ENCODE assay signal across 13 cellular contexts in the genomic region with DNA sequence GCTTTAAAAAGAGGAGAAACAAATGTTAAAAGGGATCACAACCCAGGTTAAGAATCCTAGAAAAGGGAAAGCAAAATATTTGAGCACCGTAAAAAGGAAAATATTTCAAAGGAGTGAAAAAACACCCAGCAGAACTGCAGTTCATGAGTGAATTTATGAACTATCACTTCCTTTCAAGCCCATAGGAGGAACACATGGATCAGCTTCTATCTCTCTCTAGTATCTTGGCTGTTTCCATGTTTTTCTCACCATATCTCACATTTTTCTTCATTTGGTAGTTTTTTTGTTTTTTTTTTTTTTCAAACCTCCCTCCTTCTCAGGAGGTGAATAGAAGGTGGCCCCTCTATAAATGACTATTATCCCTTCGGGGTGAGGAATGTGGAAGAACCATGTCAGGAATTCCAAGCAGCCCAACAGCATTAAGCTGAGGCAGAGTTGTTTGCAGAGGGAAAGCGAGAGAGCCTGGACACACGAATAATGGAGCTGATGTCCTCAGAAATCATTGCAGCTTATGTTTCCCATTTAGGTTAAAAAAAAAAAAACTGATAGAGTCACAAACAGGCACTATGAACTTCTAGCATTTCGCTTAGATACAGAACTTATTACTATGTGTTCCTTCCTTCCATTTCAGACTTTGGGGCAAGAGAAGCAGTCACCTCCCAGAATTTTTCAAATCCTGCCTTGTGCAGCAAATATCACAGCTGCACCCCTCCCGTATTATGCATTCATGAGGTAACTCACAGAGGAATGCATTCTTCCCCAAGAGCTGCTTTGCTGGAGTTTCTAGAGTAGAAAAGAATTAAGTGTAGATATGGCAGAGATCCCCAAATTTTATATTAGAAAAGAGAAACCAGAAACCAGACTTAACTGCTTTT.
DNase-seq lines count a peak whose midpoint lies in the region; ATAC-seq, FAIRE-seq and TF ChIP-seq lines count a peak whose summit lies in the region.
"Had no signal": no experiment of that assay in that cellular context is flagged by ENCODE, and none has a peak within 500 bp of the region (broad histone marks: within the 10 kb centered on the region; RNA-seq: fewer than 3 reads in every experiment).

No MANE protein-coding gene starts in this region.

- BruUV-seq in HepG2 (replicated peaks; lab: Mats Ljungman, UMichigan): no TSS peak

- H3K79me2 ChIP-seq in HepG2 (ENCODE audit: insufficient read depth, low read length): no peaks in the 10 kb centered on the region

- H3K4me1 ChIP-seq in HepG2 (ENCODE audit: insufficient read depth, low read length) (peaks cover 25% of the 10 kb centered on the region), right lobe of liver (no peaks in the 10 kb centered on the region)

- H3K36me3 ChIP-seq in HepG2 (replicated peaks in 1 of 2; ENCODE audit: control insufficient read depth in 1 of 2, insufficient read depth in 2 of 2, low read length in 2 of 2) (no peaks in the 10 kb centered on the region), right lobe of liver (no peaks in the 10 kb centered on the region)

- POLR2A ChIA-PET in HepG2 (lab: Yijun Ruan, JAX): interaction anchor here (0.7 to 1.3 kb wide), 3 partner anchors 209 to 366 kb away, joined by 3 to 4 read pairs (median 3); no protein-coding TSS in a partner anchor

- no peak overlapping the region for H3K27ac ChIP-seq in HepG2 (ENCODE audit: extremely low read length, insufficient read depth, low read length)
- no peak overlapping the region for H3K27ac ChIP-seq in right lobe of liver
- H3K27ac ChIP-seq: KMS-11 had no signal

- H3K9me3 ChIP-seq in HepG2 (ENCODE audit: low read length): no peaks in the 10 kb centered on the region
- no peaks in the 10 kb centered on the region for H3K9me3 ChIP-seq in right lobe of liver

- no peaks in the 10 kb centered on the region for H4K20me1 ChIP-seq in HepG2 (ENCODE audit: insufficient read depth, low read length)

- no peak for TF ChIP-seq RAD21 in HepG2 (CRISPR knock-in tag; IDR thresholded peaks at IDR 0.05)

- TF ChIP-seq EP300 in HepG2 (IDR thresholded peaks at IDR 0.05; ENCODE audit: low read depth in 2 of 2, low read length in 2 of 2) (0 out of 4 replicates have a peak, but pooled peaks of 1 of the 2 experiments have one; percentile 17), HepG2 (CRISPR knock-in tag; IDR thresholded peaks at IDR 0.05; ENCODE audit: borderline replicate concordance) (no peak)

- TF ChIP-seq CTCF in HepG2 (CRISPR knock-in tag; IDR thresholded peaks at IDR 0.05) (no peak), right lobe of liver (IDR thresholded peaks at IDR 0.05) (no peak), GM13976 (IDR thresholded peaks at IDR 0.05; ENCODE audit: borderline replicate concordance, control extremely low read depth, extremely low read depth, insufficient read depth, missing control alignments) (no peak)

- H3K27me3 ChIP-seq in HepG2 (ENCODE audit: control insufficient read depth in 1 of 2, insufficient read depth in 2 of 2, low read length in 2 of 2): no peaks in the 10 kb centered on the region
- H3K27me3 ChIP-seq in right lobe of liver: no peaks in the 10 kb centered on the region

- intact Hi-C loops in HepG2 (cut with micrococcal nuclease; ENCODE audit: unreplicated experiment): loop anchor here (5.0 kb wide), 1 partner anchor 73 kb away; no protein-coding TSS in a partner anchor
- intact Hi-C loops in right lobe of liver (cut with DNase I): no loop called here

- no peak overlapping the region for H3K4me3 ChIP-seq in HepG2 (replicated peaks in 1 of 3; ENCODE audit: insufficient read depth in 1 of 3, low read depth in 2 of 3, low read length in 3 of 3)
- H3K4me3 ChIP-seq in right lobe of liver: no peak overlapping the region

- FAIRE-seq in HepG2 (lab: Jason Lieb, UNC) (no peak), urothelium cell line (lab: Jason Lieb, UNC) (no peak)

- no peak overlapping the region for H3K9ac ChIP-seq in HepG2 (ENCODE audit: insufficient read depth, low read depth, low read length)
- H3K9ac ChIP-seq: KMS-11 had no signal

- CTCF ChIA-PET in HepG2 (lab: Yijun Ruan, JAX; ENCODE audit: low intra/inter-chr PET ratio, low total read pairs): no interaction called here

- in situ Hi-C loops in HepG2 (cut with HindIII; ENCODE audit: extremely low pct_ligation_motif_present, low pct_unique_long_range_greater_than_20kb) (no loop called here), GM13976 (cut with MboI; ENCODE audit: low sequenced_read_pairs, unreplicated experiment) (no loop called here)

- 45% methylated on average over 6 of the region's 6 CpGs for WGBS in HepG2 (ENCODE audit: low lambda C conversion rate)
- WGBS in right lobe of liver (ENCODE audit: insufficient coverage, low coverage, low lambda C conversion rate, missing lambda C conversion rate): 58% methylated on average over 6 of the region's 6 CpGs

- no peak overlapping the region for H2AFZ ChIP-seq in HepG2 (ENCODE audit: low read length)

- H3K4me2 ChIP-seq in HepG2 (ENCODE audit: low read depth, low read length): peak overlapping the region; percentile 19; the same call in 1 of the 2 replicates
- H3K4me2 ChIP-seq: KMS-11 had no signal

- peak; percentile 67 for DNase-seq in HepG2 (ENCODE audit: low spot score)
- no peak for DNase-seq in right lobe of liver
- DNase-seq in amniotic stem cell (lab: John Stamatoyannopoulos, UW): peak; percentile 9
- DNase-seq in iPS-NIHi7 (ENCODE audit: extremely low spot score): peak; percentile 46
- DNase-seq in urothelium cell line (ENCODE audit: low spot score): peak; percentile 31
- no peak for DNase-seq in NCI-H524 treated with DMSO at 0.1 percent for 48 hours (lab: John Stamatoyannopoulos, UW)
- DNase-seq in NCI-H774 (lab: John Stamatoyannopoulos, UW): no peak
- DNase-seq in GM13976 (ENCODE audit: low spot score): no peak
- DNase-seq: activated effector memory CD4-positive, alpha-beta T cell treated with anti-CD3 and anti-CD28 coated beads, Interleukin-2, amount 50 U/mL, for 16 hours; naive thymus-derived CD4-positive, alpha-beta T cell; SIG-M5; stimulated activated naive B cell treated with anti-CD40 and anti-IgM and Interleukin-4, amounts not matched to agents 10 μg/mL and 1 μg/mL and 100 μg/mL, for 72 hours had no signal

- ATAC-seq in HepG2: peak; percentile 81
- ATAC-seq in right lobe of liver: no peak
- ATAC-seq: naive thymus-derived CD4-positive, alpha-beta T cell; stimulated activated naive B cell treated with anti-CD40 and anti-IgM and Interleukin-4, amounts not matched to agents 10 μg/mL and 1 μg/mL and 100 μg/mL, for 72 hours had no signal

- no peak for TF ChIP-seq POLR2A in HepG2 (IDR thresholded peaks at IDR 0.05; ENCODE audit: insufficient read depth in 1 of 2, low read depth in 2 of 2, low read length in 2 of 2)
- no peak for TF ChIP-seq POLR2A in right lobe of liver (IDR thresholded peaks at IDR 0.05)

TF ChIP-seq in HepG2, 621 proteins besides CTCF, POLR2A, EP300 and RAD21 (continues in another document):
- TF ChIP-seq TEAD3 (CRISPR knock-in tag; optimal IDR thresholded peaks at IDR 0.05; ENCODE audit: borderline replicate concordance): peak; percentile 88
- TF ChIP-seq, protein P1, sequence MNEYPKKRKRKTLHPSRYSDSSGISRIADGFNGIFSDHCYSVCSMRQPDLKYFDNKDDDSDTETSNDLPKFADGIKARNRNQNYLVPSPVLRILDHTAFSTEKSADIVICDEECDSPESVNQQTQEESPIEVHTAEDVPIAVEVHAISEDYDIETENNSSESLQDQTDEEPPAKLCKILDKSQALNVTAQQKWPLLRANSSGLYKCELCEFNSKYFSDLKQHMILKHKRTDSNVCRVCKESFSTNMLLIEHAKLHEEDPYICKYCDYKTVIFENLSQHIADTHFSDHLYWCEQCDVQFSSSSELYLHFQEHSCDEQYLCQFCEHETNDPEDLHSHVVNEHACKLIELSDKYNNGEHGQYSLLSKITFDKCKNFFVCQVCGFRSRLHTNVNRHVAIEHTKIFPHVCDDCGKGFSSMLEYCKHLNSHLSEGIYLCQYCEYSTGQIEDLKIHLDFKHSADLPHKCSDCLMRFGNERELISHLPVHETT (CRISPR knock-in tag; conservative IDR thresholded peaks at IDR 0.05): no peak
- TF ChIP-seq ZNF225 (CRISPR knock-in tag; IDR thresholded peaks at IDR 0.05): no peak
- TF ChIP-seq ZNF775 (CRISPR knock-in tag; IDR thresholded peaks at IDR 0.05; ENCODE audit: borderline replicate concordance): no peak
- TF ChIP-seq SNRNP70 (IDR thresholded peaks at IDR 0.05; ENCODE audit: low read depth, low read length): no peak
- TF ChIP-seq ZNF383 (CRISPR knock-in tag; IDR thresholded peaks at IDR 0.05; ENCODE audit: borderline replicate concordance): no peak
- TF ChIP-seq, protein P2, sequence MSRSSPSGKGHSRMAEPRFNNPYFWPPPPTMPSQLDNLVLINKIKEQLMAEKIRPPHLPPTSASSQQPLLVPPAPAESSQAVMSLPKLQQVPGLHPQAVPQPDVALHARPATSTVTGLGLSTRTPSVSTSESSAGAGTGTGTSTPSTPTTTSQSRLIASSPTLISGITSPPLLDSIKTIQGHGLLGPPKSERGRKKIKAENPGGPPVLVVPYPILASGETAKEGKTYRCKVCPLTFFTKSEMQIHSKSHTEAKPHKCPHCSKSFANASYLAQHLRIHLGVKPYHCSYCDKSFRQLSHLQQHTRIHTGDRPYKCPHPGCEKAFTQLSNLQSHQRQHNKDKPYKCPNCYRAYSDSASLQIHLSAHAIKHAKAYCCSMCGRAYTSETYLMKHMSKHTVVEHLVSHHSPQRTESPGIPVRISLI (CRISPR knock-in tag; IDR thresholded peaks at IDR 0.05; ENCODE audit: borderline replicate concordance): peak; percentile 36; the same call in 1 of the 2 replicates
- TF ChIP-seq RBM39 (IDR thresholded peaks at IDR 0.05; ENCODE audit: low read depth, low read length, poor library complexity, severe bottlenecking): no peak

Comparison
In these comparisons a context has a peak if more than half of its experiments do, and no peak if none do; other contexts are left out.
1. DNase-seq: peak in HepG2 (single experiment), amniotic stem cell (single experiment), iPS-NIHi7 (single experiment) and urothelium cell line (single experiment); none in right lobe of liver (0 of 3), NCI-H524 treated with DMSO at 0.1 percent for 48 hours (single experiment), NCI-H774 (single experiment) and GM13976 (single experiment).